Comparison of ENCODE assay signal across 8 cellular contexts in genomic region chr1:45750298-45751038, GRCh38.
A peak's percentile ranks its signal among the peaks of the same experiment; 100 is the strongest.
DNase-seq lines count a peak whose midpoint lies in the region; ATAC-seq and FAIRE-seq lines count a peak whose summit lies in the region.

TSS of gene IPP (minus strand) at chr1:45750653. CDS start at chr1:45746411, 4,242 bp downstream.

- peak within 1 kb of the TSS; percentile 66 for H3K4me3 ChIP-seq in BLaER1

- H3K4me2 ChIP-seq in BLaER1: peak within 1 kb of the TSS; percentile 89

- peak; percentile 92 for FAIRE-seq in GM19239 (lab: Jason Lieb, UNC)

- H3K36me3 ChIP-seq in BLaER1: no peaks in the 10 kb centered on the region; the same call in 1 of the 2 replicates

- ATAC-seq in HG03457 (IDR thresholded peaks at IDR 0.05; ENCODE audit: unreplicated experiment): peak; percentile 85

- DNase-seq in GM19239 (ENCODE audit: insufficient read length, low spot score) (peak; percentile 98), NCI-H524 treated with DMSO at 0.1 percent for 48 hours (lab: John Stamatoyannopoulos, UW) (peak; percentile 68)
- peak; percentile 85 to 92 for DNase-seq in activated CD4-positive, alpha-beta T cell treated with anti-CD3 and anti-CD28 coated beads for 4 hours
- peak; percentile 80 to 89 for DNase-seq in stimulated activated CD4-positive, alpha-beta T cell treated with anti-CD3 and anti-CD28 coated beads, Interleukin-1b, Interleukin-23, amount 100 ng/mL, for 4 hours (ENCODE audit: low read depth in 2 of 2)

- peak within 1 kb of the TSS; percentile 89 for H3K9ac ChIP-seq in BLaER1

- peaks cover 15% of the 10 kb centered on the region for H3K4me1 ChIP-seq in BLaER1

- H3K27ac ChIP-seq in BLaER1 (peak within 1 kb of the TSS; percentile 95), cingulate gyrus (ENCODE audit: low read depth, low read length) (peak within 1 kb of the TSS; percentile 98), layer of hippocampus (ENCODE audit: low read depth, low read length) (peak within 1 kb of the TSS; percentile 97)

- H3K27me3 ChIP-seq in BLaER1 (no peaks in the 10 kb centered on the region), layer of hippocampus (ENCODE audit: control insufficient read depth, insufficient read depth, low read length) (no peaks in the 10 kb centered on the region)

- no peaks in the 10 kb centered on the region for H4K20me1 ChIP-seq in BLaER1

- H3K9me3 ChIP-seq in BLaER1: peaks cover 33% of the 10 kb centered on the region

Comparison
In these comparisons a context has a peak if more than half of its experiments do, and no peak if none do; other contexts are left out.
1. Peak in every context shown above with its lines: DNase-seq, ATAC-seq, H3K4me3 ChIP-seq and H3K27ac ChIP-seq.